ENCODE assay signal across 23 cellular contexts in the genomic region with DNA sequence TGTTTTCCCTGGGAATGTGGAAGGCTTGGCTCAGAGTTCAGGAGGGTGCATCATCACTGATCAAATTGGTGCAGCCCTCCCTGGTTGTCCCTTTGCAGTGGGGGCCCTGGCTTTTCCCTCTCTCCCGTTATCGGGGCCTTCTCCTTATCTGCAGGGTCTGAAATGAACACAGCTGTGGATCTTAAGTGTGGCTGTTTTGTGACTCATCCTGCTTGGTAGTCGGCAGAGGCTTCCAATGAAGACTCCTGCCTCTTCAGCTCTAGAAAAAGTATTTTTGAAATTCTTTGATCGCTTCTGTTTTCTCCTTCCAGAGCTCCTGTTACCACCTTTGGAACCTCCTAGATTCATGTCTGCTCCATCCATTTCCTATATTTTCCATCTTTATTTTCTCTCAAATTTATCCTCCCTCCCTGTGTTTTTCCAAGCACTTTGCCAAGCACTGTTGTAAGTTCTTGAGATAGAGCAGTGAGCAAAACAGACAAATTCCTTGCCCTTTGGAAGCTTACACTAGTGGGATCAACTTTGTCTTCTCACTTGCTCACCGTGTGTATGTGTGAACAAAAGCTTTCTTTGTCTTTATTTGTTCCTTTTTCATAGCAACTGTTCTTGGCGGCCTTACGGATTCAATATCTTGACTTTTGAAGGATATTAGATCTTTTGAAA. TPM values are rescaled to one million over a fixed set of nuclear protein-coding genes. Genes with fewer than 3 reads are reported as not detected.
DNase-seq lines count a peak whose midpoint lies in the region; ATAC-seq, FAIRE-seq and TF ChIP-seq lines count a peak whose summit lies in the region.
"Had no signal": no experiment of that assay in that cellular context is flagged by ENCODE, and none has a peak within 500 bp of the region (broad histone marks: within the 10 kb centered on the region; RNA-seq: fewer than 3 reads in every experiment).

No MANE protein-coding gene starts in this region.

- peaks cover 39% of the 10 kb centered on the region for H3K36me3 Mint-ChIP-seq in mesothelial cell of epicardium
- peaks cover 43 to 46% of the 10 kb centered on the region in 2 donors for H3K36me3 Mint-ChIP-seq in CD4-positive, alpha-beta memory T cell

- ATAC-seq in HG02884 (IDR thresholded peaks at IDR 0.05; ENCODE audit: unreplicated experiment) (no peak), pancreas (no peak)
- ATAC-seq: activated CD4-positive, CD25-positive, alpha-beta regulatory T cell treated with anti-CD3 and anti-CD28 coated beads, Interleukin-2, amount 50 U/mL, for 24 hours; foreskin keratinocyte; natural killer cell; sciatic nerve; stimulated activated memory B cell treated with anti-CD40 and anti-IgM and Interleukin-4, amounts not matched to agents 10 μg/mL and 1 μg/mL and 100 μg/mL, for 72 hours had no signal

- POLR2A ChIA-PET in AG04450 (lab: Yijun Ruan, JAX) = interaction anchor here (1.1 to 1.5 kb wide), 2 partner anchors 11 to 14 kb away, joined by 3 to 8 read pairs; no protein-coding TSS in a partner anchor
- POLR2A ChIA-PET in CD4-positive, alpha-beta memory T cell (lab: Charles Lee; ENCODE audit: partially characterized antibody) = no interaction called here

- H3K4me1 Mint-ChIP-seq in mesothelial cell of epicardium = peaks cover 9% of the 10 kb centered on the region
- peaks cover 0 to 5% (median under 1%) of the 10 kb centered on the region in 4 donors for H3K4me1 Mint-ChIP-seq in CD4-positive, alpha-beta memory T cell

- no peak for FAIRE-seq in pancreas (lab: Jason Lieb, UNC)
- FAIRE-seq: colon, GM19239 had no signal

- H3K9me3 Mint-ChIP-seq in mesothelial cell of epicardium = no peaks in the 10 kb centered on the region
- no peaks in the 10 kb centered on the region for H3K9me3 Mint-ChIP-seq in CD4-positive, alpha-beta memory T cell
- H3K9me3 Mint-ChIP-seq: activated naive CD4-positive, alpha-beta T cell treated with anti-CD3 and anti-CD28 coated beads, Interleukin-2, amount 50 U/mL, for 24 hours; CD4-positive, CD25-positive, alpha-beta regulatory T cell; natural killer cell; stimulated activated memory B cell treated with anti-CD40 and anti-IgM and Interleukin-4, amounts not matched to agents 10 μg/mL and 1 μg/mL and 100 μg/mL, for 72 hours had no signal

- no peaks in the 10 kb centered on the region for H3K4me1 ChIP-seq in CD4-positive, alpha-beta memory T cell (ENCODE audit: insufficient read depth, low read length)
- no peaks in the 10 kb centered on the region for H3K4me1 ChIP-seq in pancreas
- H3K4me1 ChIP-seq: testis had no signal

- H3K27me3 Mint-ChIP-seq in mesothelial cell of epicardium (ENCODE audit: low read depth) = peaks cover 2% of the 10 kb centered on the region
- no peaks in the 10 kb centered on the region for H3K27me3 Mint-ChIP-seq in CD4-positive, alpha-beta memory T cell
- H3K27me3 Mint-ChIP-seq: activated naive CD4-positive, alpha-beta T cell treated with anti-CD3 and anti-CD28 coated beads, Interleukin-2, amount 50 U/mL, for 24 hours; CD4-positive, CD25-positive, alpha-beta regulatory T cell; stimulated activated memory B cell treated with anti-CD40 and anti-IgM and Interleukin-4, amounts not matched to agents 10 μg/mL and 1 μg/mL and 100 μg/mL, for 72 hours had no signal

- H3K4me3 Mint-ChIP-seq in mesothelial cell of epicardium = no peak overlapping the region
- H3K4me3 Mint-ChIP-seq in CD4-positive, alpha-beta memory T cell = no peak overlapping the region
- H3K4me3 Mint-ChIP-seq: activated naive CD4-positive, alpha-beta T cell treated with anti-CD3 and anti-CD28 coated beads, Interleukin-2, amount 50 U/mL, for 24 hours; natural killer cell; stimulated activated memory B cell treated with anti-CD40 and anti-IgM and Interleukin-4, amounts not matched to agents 10 μg/mL and 1 μg/mL and 100 μg/mL, for 72 hours had no signal

- CTCF ChIA-PET in AG04450 (lab: Charles Lee) = interaction anchor here (1.0 to 6.4 kb wide), 6 partner anchors 9 to 382 kb away, joined by 3 to 50 read pairs (median 4); no protein-coding TSS in a partner anchor
- CTCF ChIA-PET in CD4-positive, alpha-beta memory T cell (lab: Charles Lee; ENCODE audit: partially characterized antibody) = interaction anchor here (1.4 to 11.3 kb wide), 2 partner anchors 15 to 122 kb away, joined by 3 to 91 read pairs; no protein-coding TSS in a partner anchor

- peak overlapping the region; percentile 47 for H3K27ac ChIP-seq in AG04450 (ENCODE audit: low read depth, low read length)
- no peak overlapping the region for H3K27ac ChIP-seq in CD4-positive, alpha-beta memory T cell (ENCODE audit: low read depth, low read length)
- H3K27ac ChIP-seq in pancreas = no peak overlapping the region
- H3K27ac ChIP-seq: foreskin keratinocyte, testis had no signal

- no peak for DNase-seq in AG04450 (ENCODE audit: low read depth, low spot score)
- peak; percentile 19 for DNase-seq in HT1080 (ENCODE audit: low read depth)
- DNase-seq in astrocyte of the spinal cord (ENCODE audit: low read depth, low spot score) = peak; percentile 58
- DNase-seq in hepatic stellate cell (ENCODE audit: low spot score) = peak; percentile 49
- DNase-seq in mesothelial cell of epicardium (ENCODE audit: low spot score in 2 of 2, unreplicated experiment in 2 of 2) = no peak
- DNase-seq in CD4-positive, alpha-beta memory T cell = no peak
- DNase-seq in pancreas = no peak
- DNase-seq: CD4-positive, CD25-positive, alpha-beta regulatory T cell; foreskin keratinocyte; GOT3; Kasumi-1; mesendoderm; natural killer cell; NCI-H1048; NCI-H2081; testis had no signal

- 90 to 91% methylated on average over 7 of the region's 7 CpGs for WGBS in pancreas, 2 donors

- H3K4me3 ChIP-seq in AG04450 (ENCODE audit: low read depth, low read length) (no peak overlapping the region), astrocyte of the spinal cord (ENCODE audit: low read depth, low read length) (no peak overlapping the region), pancreas (no peak overlapping the region)
- H3K4me3 ChIP-seq in CD4-positive, alpha-beta memory T cell (ENCODE audit: low read length in 2 of 2) = no peak overlapping the region
- H3K4me3 ChIP-seq: testis had no signal

- intact Hi-C loops in CD4-positive, alpha-beta memory T cell (cut with micrococcal nuclease) = no loop called here
- intact Hi-C loops in pancreas (cut with DNase I) = no loop called here

- TF ChIP-seq CTCF in AG04450 (IDR thresholded peaks at IDR 0.05; ENCODE audit: low read depth, low read length) = no peak
- TF ChIP-seq CTCF in astrocyte of the spinal cord (IDR thresholded peaks at IDR 0.05; ENCODE audit: low read depth, low read length) = no peak
- TF ChIP-seq CTCF in mesothelial cell of epicardium (IDR thresholded peaks at IDR 0.05; ENCODE audit: unreplicated experiment) = no peak
- TF ChIP-seq CTCF in pancreas (IDR thresholded peaks at IDR 0.05) = no peak

- no peak overlapping the region for H3K27ac Mint-ChIP-seq in mesothelial cell of epicardium
- no peak overlapping the region for H3K27ac Mint-ChIP-seq in CD4-positive, alpha-beta memory T cell
- H3K27ac Mint-ChIP-seq: activated naive CD4-positive, alpha-beta T cell treated with anti-CD3 and anti-CD28 coated beads, Interleukin-2, amount 50 U/mL, for 24 hours; natural killer cell; stimulated activated memory B cell treated with anti-CD40 and anti-IgM and Interleukin-4, amounts not matched to agents 10 μg/mL and 1 μg/mL and 100 μg/mL, for 72 hours had no signal

- H3K9me3 ChIP-seq in AG04450 (ENCODE audit: control insufficient read depth, insufficient read depth, low read length) (no peaks in the 10 kb centered on the region), pancreas (no peaks in the 10 kb centered on the region)
- no peaks in the 10 kb centered on the region for H3K9me3 ChIP-seq in CD4-positive, alpha-beta memory T cell (ENCODE audit: control insufficient read depth in 1 of 2, low read length in 2 of 2)
- H3K9me3 ChIP-seq: testis had no signal

- H3K36me3 ChIP-seq in CD4-positive, alpha-beta memory T cell (ENCODE audit: insufficient read depth, low read length) = peaks cover 14% of the 10 kb centered on the region
- H3K36me3 ChIP-seq in pancreas = peaks cover 0 to 13% (median 0%) of the 10 kb centered on the region in 3 donors

- H3K27me3 ChIP-seq in AG04450 (ENCODE audit: control insufficient read depth, insufficient read depth, low read length) (no peaks in the 10 kb centered on the region), pancreas (no peaks in the 10 kb centered on the region)
- no peaks in the 10 kb centered on the region for H3K27me3 ChIP-seq in CD4-positive, alpha-beta memory T cell (ENCODE audit: insufficient read depth, low read length)
- H3K27me3 ChIP-seq: foreskin keratinocyte, testis had no signal

- in situ Hi-C loops in astrocyte of the spinal cord (cut with HindIII; ENCODE audit: low sequenced_read_pairs) = no loop called here

RNA-seq across cellular contexts. Expression of a gene that starts 45.7 kb away (rescaled TPM):
- 55.1 and 69.6 TPM in 2 replicates for polyA plus RNA-seq in AG04450 (2011; rRNA removed)
- 28.8 and 42.0 TPM in 2 replicates for polyA minus RNA-seq in AG04450 (2011; rRNA and poly(A)+ RNA removed)
- total RNA-seq in HT1080 (2014; rRNA removed; shearing (Covaris generic)) = 48.3 and 57.6 TPM in 2 replicates
- polyA plus RNA-seq in HT1080 (2015; cell fraction: cytosol; rRNA removed) = 78.0 and 89.8 TPM in 2 replicates
- polyA plus RNA-seq in HT1080 (2015; cell fraction: nucleus; rRNA removed) = 28.3 and 34.4 TPM in 2 replicates
- total RNA-seq in mesothelial cell of epicardium = 25.1 to 25.9 TPM (median 25.3 TPM) in 3 replicates
- 10 to 100 TPM; 14.0 TPM for total RNA-seq in CD4-positive, alpha-beta memory T cell
- 10 to 100 TPM; 34.8 to 50.4 TPM for polyA plus RNA-seq in CD4-positive, alpha-beta memory T cell
- total RNA-seq in pancreas = 10 to 100 TPM; 12.0 to 24.2 (median 15.4) TPM
- 10 to 100 TPM in 1 of 2 donors, 1 to 10 TPM in 1; 9.8 to 18.5 TPM for polyA plus RNA-seq in pancreas

RNA-seq across cellular contexts. Expression of a gene that starts 47.6 kb away (rescaled TPM):
- 0.05 and 0.09 TPM in 2 replicates for polyA plus RNA-seq in AG04450 (2011; rRNA removed)
- 0.14 TPM in 1 of 2 replicates, not detected in the other for polyA minus RNA-seq in AG04450 (2011; rRNA and poly(A)+ RNA removed)
- total RNA-seq in HT1080 (2014; rRNA removed; shearing (Covaris generic)) = 1.8 and 2.2 TPM in 2 replicates
- 2.9 and 3.2 TPM in 2 replicates for polyA plus RNA-seq in HT1080 (2015; cell fraction: cytosol; rRNA removed)
- polyA plus RNA-seq in HT1080 (2015; cell fraction: nucleus; rRNA removed) = 3.2 and 4.9 TPM in 2 replicates
- total RNA-seq in mesothelial cell of epicardium = not detected in 3 replicates
- total RNA-seq in CD4-positive, alpha-beta memory T cell = not detected
- not detected for polyA plus RNA-seq in CD4-positive, alpha-beta memory T cell
- 1 to 10 TPM in 4 of 6 donors, under 1 TPM in 2; 0.59 to 3.6 (median 2.5) TPM for total RNA-seq in pancreas
- polyA plus RNA-seq in pancreas = 1 to 10 TPM; 1.6 to 5.1 TPM
- total RNA-seq: CD4-positive, CD25-positive, alpha-beta regulatory T cell; foreskin keratinocyte had no signal
- polyA plus RNA-seq: CD4-positive, CD25-positive, alpha-beta regulatory T cell; foreskin keratinocyte had no signal

Comparison
In these comparisons a context has a peak if more than half of its experiments do, and no peak if none do; other contexts are left out.
1. DNase-seq: peak in HT1080 (single experiment), astrocyte of the spinal cord (single experiment) and hepatic stellate cell (single experiment); none in AG04450 (single experiment), mesothelial cell of epicardium (0 of 2), CD4-positive, alpha-beta memory T cell (0 of 5) and pancreas (0 of 6).